8 cellular contexts compared by ENCODE assay signal in genomic region chr7:134985894-134986362, GRCh38. TPM values are rescaled to one million over a fixed set of nuclear protein-coding genes. Genes with fewer than 3 reads are reported as not detected.
DNase-seq lines count a peak whose midpoint lies in the region; ATAC-seq, FAIRE-seq and TF ChIP-seq lines count a peak whose summit lies in the region.

No MANE protein-coding gene starts in this region.

- no peak for FAIRE-seq in GM12891 (lab: Jason Lieb, UNC)

- TF ChIP-seq CTCF in WI38 (IDR thresholded peaks at IDR 0.05; ENCODE audit: low read depth, low read length): 0 out of 2 replicates have a peak, but pooled peaks have one; percentile 4
- TF ChIP-seq CTCF in thoracic aorta (IDR thresholded peaks at IDR 0.05): no peak

- H3K9me3 ChIP-seq in thoracic aorta: no peaks in the 10 kb centered on the region

- H3K27ac Mint-ChIP-seq in immature natural killer cell: peak overlapping the region; percentile 86 to 96 (median 96)

- H3K4me1 ChIP-seq in thoracic aorta (ENCODE audit: control insufficient read depth in 1 of 2, low read depth in 2 of 2): peaks cover 4 to 20% of the 10 kb centered on the region in 2 donors

- DNase-seq in immature natural killer cell (no peak), thoracic aorta (ENCODE audit: low spot score) (no peak), GM19238 (ENCODE audit: insufficient read length, low spot score) (no peak), cerebellar cortex (ENCODE audit: low spot score) (no peak), GM12891 (ENCODE audit: insufficient read length, low spot score) (no peak)

- H3K36me3 Mint-ChIP-seq in immature natural killer cell: peaks cover 0 to 3% (median 3%) of the 10 kb centered on the region in 3 donors

- no peaks in the 10 kb centered on the region for H3K36me3 ChIP-seq in thoracic aorta

- H3K4me3 Mint-ChIP-seq in immature natural killer cell: peak overlapping the region; percentile 93 to 99 (median 98)

- H3K9me3 Mint-ChIP-seq in immature natural killer cell: no peaks in the 10 kb centered on the region

- H3K4me1 Mint-ChIP-seq in immature natural killer cell: peaks cover 20 to 27% of the 10 kb centered on the region in 2 donors

- peak; percentile 14 for ATAC-seq in GM18520 (IDR thresholded peaks at IDR 0.05; ENCODE audit: unreplicated experiment)
- ATAC-seq in HG02763 (IDR thresholded peaks at IDR 0.05; ENCODE audit: unreplicated experiment): peak; percentile 29
- no peak for ATAC-seq in thoracic aorta (ENCODE audit: insufficient number of reproducible peaks, low FRiP score, low read depth)

- H3K27ac ChIP-seq in thoracic aorta: peak overlapping the region; percentile 78 to 83

- H3K27me3 Mint-ChIP-seq in immature natural killer cell (ENCODE audit: low read depth in 3 of 3): peaks cover 0 to 4% (median 2%) of the 10 kb centered on the region in 3 donors

- H3K27me3 ChIP-seq in thoracic aorta (replicated peaks; ENCODE audit: insufficient read depth): no peaks in the 10 kb centered on the region

- no peak for TF ChIP-seq POLR2A in GM12891 (IDR thresholded peaks at IDR 0.05; ENCODE audit: low read depth, low read length)

- H3K4me3 ChIP-seq in WI38 (ENCODE audit: low read depth, low read length): peak overlapping the region; percentile 75
- peak overlapping the region; percentile 84 for H3K4me3 ChIP-seq in thoracic aorta

TF ChIP-seq in GM12891, 5 proteins besides CTCF, POLR2A, EP300 and RAD21:
- TF ChIP-seq POLR2AphosphoS5 (IDR thresholded peaks at IDR 0.05; ENCODE audit: low read depth, low read length) (no peak), SPI1 (IDR thresholded peaks at IDR 0.05; ENCODE audit: low read depth, low read length) (no peak), PAX5 (IDR thresholded peaks at IDR 0.05; ENCODE audit: insufficient read depth, low read length, severe bottlenecking) (no peak), TAF1 (IDR thresholded peaks at IDR 0.05; ENCODE audit: low read depth, low read length) (no peak), POU2F2 (IDR thresholded peaks at IDR 0.05; ENCODE audit: low read depth, low read length) (no peak)

RNA-seq across cellular contexts. Expression of gene AGBL3, which starts 0.4 kb away (rescaled TPM):
- polyA plus RNA-seq in immature natural killer cell: 1 to 10 TPM in 1 of 3 donors, under 1 TPM in 1, not detected in 1; 0.43 to 1.2 TPM
- total RNA-seq in thoracic aorta: under 1 TPM; 0.28 to 0.54 TPM
- polyA plus RNA-seq in GM12891 (2012; ENCODE audit: low read depth, missing spikeins): 2.7 TPM
